In genomic region chr3:52487788-52488691, GRCh38 we compare ENCODE assay signal across 17 cellular contexts. TPM values are rescaled to one million over a fixed set of nuclear protein-coding genes. Genes with fewer than 3 reads are reported as not detected.
A peak's percentile ranks its signal among the peaks of the same experiment; 100 is the strongest.
DNase-seq lines count a peak whose midpoint lies in the region; ATAC-seq and TF ChIP-seq lines count a peak whose summit lies in the region.
"Had no signal": no experiment of that assay in that cellular context is flagged by ENCODE, and none has a peak within 500 bp of the region (broad histone marks: within the 10 kb centered on the region; RNA-seq: fewer than 3 reads in every experiment).

No MANE protein-coding gene starts in this region.

- H3K27ac ChIP-seq in right cardiac atrium (ENCODE audit: low read length): no peak overlapping the region
- no peak overlapping the region for H3K27ac ChIP-seq in spleen
- H3K27ac ChIP-seq: 22Rv1 had no signal

- WGBS in right cardiac atrium: 95% methylated on average over 59 of the region's 59 CpGs
- 96 to 97% (median 97%) methylated on average over 46 to 59 of the region's 59 CpGs for WGBS in spleen, 5 donors

- H3K9me3 ChIP-seq in right cardiac atrium (ENCODE audit: control insufficient read depth, low read length) (no peaks in the 10 kb centered on the region), spleen (no peaks in the 10 kb centered on the region)

- TF ChIP-seq POLR2A in spleen (IDR thresholded peaks at IDR 0.05): no peak

- no peak for TF ChIP-seq CTCF in spleen (IDR thresholded peaks at IDR 0.05 in 8 of 11, conservative IDR thresholded peaks at IDR 0.05 in 3 of 11)

- peaks cover 0 to 99% (median 78%) of the 10 kb centered on the region in 6 donors for H3K36me3 ChIP-seq in spleen

- intact Hi-C loops in right cardiac atrium (cut with DNase I) (no loop called here), left ventricle myocardium superior (cut with micrococcal nuclease) (no loop called here), spleen (cut with DNase I; ENCODE audit: low total_unique reads) (no loop called here)

- ATAC-seq in right cardiac atrium: no peak
- ATAC-seq in left ventricle myocardium superior: no peak

- H3K4me3 ChIP-seq in right cardiac atrium (ENCODE audit: low read length) (no peak overlapping the region), spleen (no peak overlapping the region)

- H3K27me3 ChIP-seq in right cardiac atrium (ENCODE audit: control insufficient read depth, insufficient read depth) (no peaks in the 10 kb centered on the region), spleen (replicated peaks in 1 of 7) (no peaks in the 10 kb centered on the region)

- H3K4me1 ChIP-seq in right cardiac atrium (ENCODE audit: control insufficient read depth, insufficient read depth, low read length) (peaks cover 16% of the 10 kb centered on the region), spleen (peaks cover 11 to 77% (median 42%) of the 10 kb centered on the region in 6 donors)

- DNase-seq in right cardiac atrium: peak in 2 of 3 donors; percentile 51 to 53
- DNase-seq in left ventricle myocardium superior: no peak
- DNase-seq in spleen: peak; percentile 73
- no peak for DNase-seq in iPS-NIHi11 (ENCODE audit: low spot score)
- DNase-seq: CD4-positive, alpha-beta T cell; GOT3; KBM-7; NCI-H1417 treated with DMSO at 0.1 percent for 48 hours; NCI-H2029; NCI-H2171; NCI-H446; NCI-H69; SIG-M5 had no signal

RNA-seq across cellular contexts. Expression of gene STAB1, which starts 7.1 kb away (rescaled TPM):
- total RNA-seq in right cardiac atrium (100 to 1,000 TPM in 2 of 4 donors, 10 to 100 TPM in 2; 91.9 to 159 (median 101) TPM), left ventricle myocardium superior (69.7 TPM), spleen (1,000 to 10,000 TPM in 1 of 7 donors, 100 to 1,000 TPM in 6; 351 to 1,070 (median 406) TPM)
- polyA plus RNA-seq in right cardiac atrium (69.5 TPM), spleen (1,000 to 10,000 TPM in 2 of 3 donors, 100 to 1,000 TPM in 1; 287 to 1,994 (median 1,275) TPM)
- total RNA-seq: OCI-LY7 had no signal

RNA-seq across cellular contexts. Expression of gene NISCH, which starts 32.6 kb away (rescaled TPM):
- 10 to 100 TPM; 48.6 to 59.2 (median 53.0) TPM for total RNA-seq in right cardiac atrium
- 31.2 TPM for polyA plus RNA-seq in right cardiac atrium
- 48.3 TPM for total RNA-seq in left ventricle myocardium superior
- total RNA-seq in spleen: 10 to 100 TPM; 72.5 to 92.7 (median 86.2) TPM
- polyA plus RNA-seq in spleen: 10 to 100 TPM; 18.9 to 45.1 (median 41.7) TPM

RNA-seq across cellular contexts. Expression of gene TNNC1, which starts 34.2 kb away (rescaled TPM):
- total RNA-seq in right cardiac atrium: 1,000 to 10,000 TPM; 2,349 to 3,477 (median 2,851) TPM
- 6,305 TPM for polyA plus RNA-seq in right cardiac atrium
- total RNA-seq in left ventricle myocardium superior: 8,945 TPM
- 1 to 10 TPM in 6 of 7 donors, under 1 TPM in 1; 0.74 to 2.2 (median 1.6) TPM for total RNA-seq in spleen
- 1 to 10 TPM; 2.2 to 5.8 (median 4.4) TPM for polyA plus RNA-seq in spleen
- total RNA-seq: RPMI7951 had no signal

RNA-seq across cellular contexts. Expression of gene SEMA3G, which starts 43.1 kb away (rescaled TPM):
- 10 to 100 TPM in 1 of 4 donors, 1 to 10 TPM in 3; 4.7 to 13.1 (median 8.3) TPM for total RNA-seq in right cardiac atrium
- 11.2 TPM for polyA plus RNA-seq in right cardiac atrium
- total RNA-seq in left ventricle myocardium superior: 9.1 TPM
- total RNA-seq in spleen: 10 to 100 TPM in 5 of 7 donors, 1 to 10 TPM in 2; 7.9 to 20.2 (median 10.8) TPM
- 1 to 10 TPM; 1.0 to 7.8 (median 3.5) TPM for polyA plus RNA-seq in spleen
- total RNA-seq: OCI-LY7 had no signal
- polyA plus RNA-seq: AG04450 had no signal

RNA-seq across cellular contexts. Expression of gene NT5DC2, which starts 45.6 kb away (rescaled TPM):
- 100 to 1,000 TPM; 123 to 223 (median 154) TPM for total RNA-seq in right cardiac atrium
- 322 TPM for polyA plus RNA-seq in right cardiac atrium
- total RNA-seq in left ventricle myocardium superior: 68.3 TPM
- total RNA-seq in spleen: 10 to 100 TPM in 6 of 7 donors, 1 to 10 TPM in 1; 9.3 to 26.0 (median 12.0) TPM
- polyA plus RNA-seq in spleen: 10 to 100 TPM in 1 of 3 donors, 1 to 10 TPM in 2; 7.8 to 11.8 (median 7.9) TPM

Comparison
In these comparisons a context has a peak if more than half of its experiments do, and no peak if none do; other contexts are left out.
1. DNase-seq: peak in right cardiac atrium (2 of 3) and spleen (single experiment); none in left ventricle myocardium superior (single experiment) and iPS-NIHi11 (single experiment).
2. RNA of gene TNNC1, which starts 34.2 kb away (total RNA-seq): 8,945 TPM in left ventricle myocardium superior (single experiment) and 2,349 to 3,477 TPM in right cardiac atrium; 0.74 to 2.2 TPM in spleen; every median in the first group is over 100 times any median in the second.